1 cellular context compared by ENCODE assay signal in the genomic region with DNA sequence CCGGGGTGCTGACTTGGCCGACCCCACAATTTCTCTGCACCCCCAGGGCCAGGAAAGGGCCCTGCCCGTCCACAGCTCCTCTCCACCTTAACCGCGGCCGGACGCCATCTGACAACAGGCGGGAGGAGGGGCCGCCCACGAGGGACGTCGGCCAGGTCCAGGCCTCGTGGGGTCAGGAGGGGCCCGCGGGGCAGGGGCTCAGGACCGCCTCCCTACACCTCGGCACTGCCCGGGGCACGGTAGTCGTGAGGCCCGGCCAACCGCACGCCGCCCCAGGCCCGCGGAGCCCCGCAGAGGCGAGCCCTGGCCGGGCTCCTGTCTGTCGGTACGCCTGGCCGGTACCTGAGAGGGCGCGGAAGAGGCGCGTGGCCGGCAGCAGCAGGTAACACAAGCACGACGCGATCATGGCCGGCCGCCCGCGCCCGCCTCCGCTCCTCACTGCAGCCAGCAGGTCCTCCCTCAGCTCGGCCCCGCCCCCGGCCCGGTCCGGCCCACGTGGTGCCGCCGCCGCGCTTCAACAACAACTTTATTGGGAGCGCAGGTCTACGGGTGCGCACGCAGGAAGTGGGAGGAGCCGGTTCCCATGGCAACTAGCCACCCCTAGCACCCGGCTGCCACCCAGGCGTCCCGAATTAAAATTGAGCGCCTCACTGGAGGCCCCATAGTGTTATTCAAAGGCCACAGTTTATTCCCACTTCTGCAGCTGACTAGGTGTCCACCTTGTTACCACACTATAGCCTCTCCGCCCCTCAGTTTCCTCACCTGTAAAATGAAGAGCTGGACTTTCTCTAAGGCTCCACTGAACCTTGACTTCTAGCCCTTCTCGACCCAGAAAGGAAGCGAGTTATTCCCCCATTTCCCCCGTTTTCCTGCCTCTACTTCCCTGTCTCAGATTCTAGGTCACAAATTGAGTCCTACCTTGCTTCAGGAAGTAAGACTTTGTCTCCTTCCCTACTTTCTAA.
TF ChIP-seq lines count a peak whose summit lies in the region.

A gene with protein sequence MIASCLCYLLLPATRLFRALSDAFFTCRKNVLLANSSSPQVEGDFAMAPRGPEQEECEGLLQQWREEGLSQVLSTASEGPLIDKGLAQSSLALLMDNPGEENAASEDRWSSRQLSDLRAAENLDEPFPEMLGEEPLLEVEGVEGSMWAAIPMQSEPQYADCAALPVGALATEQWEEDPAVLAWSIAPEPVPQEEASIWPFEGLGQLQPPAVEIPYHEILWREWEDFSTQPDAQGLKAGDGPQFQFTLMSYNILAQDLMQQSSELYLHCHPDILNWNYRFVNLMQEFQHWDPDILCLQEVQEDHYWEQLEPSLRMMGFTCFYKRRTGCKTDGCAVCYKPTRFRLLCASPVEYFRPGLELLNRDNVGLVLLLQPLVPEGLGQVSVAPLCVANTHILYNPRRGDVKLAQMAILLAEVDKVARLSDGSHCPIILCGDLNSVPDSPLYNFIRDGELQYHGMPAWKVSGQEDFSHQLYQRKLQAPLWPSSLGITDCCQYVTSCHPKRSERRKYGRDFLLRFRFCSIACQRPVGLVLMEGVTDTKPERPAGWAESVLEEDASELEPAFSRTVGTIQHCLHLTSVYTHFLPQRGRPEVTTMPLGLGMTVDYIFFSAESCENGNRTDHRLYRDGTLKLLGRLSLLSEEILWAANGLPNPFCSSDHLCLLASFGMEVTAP (minus strand): TSS at position 461 of the 962 bp plus-strand sequence. CDS start 55 bp downstream, at position 406.

TF ChIP-seq in HEK293, 187 proteins besides CTCF, POLR2A, EP300 and RAD21 (continued from another document and continues in another):
- TF ChIP-seq SP3 (tag by site-specific recombination; IDR thresholded peaks at IDR 0.05) (peak; percentile 83), TRIM28 (IDR thresholded peaks at IDR 0.05; ENCODE audit: borderline replicate concordance, low read length) (no peak), ZNF707 (tag by site-specific recombination; IDR thresholded peaks at IDR 0.05) (no peak), ZNF426 (tag by site-specific recombination; IDR thresholded peaks at IDR 0.05) (no peak), ZBTB21 (tag by site-specific recombination; IDR thresholded peaks at IDR 0.05) (no peak), ZNF292 (tag by site-specific recombination; IDR thresholded peaks at IDR 0.05; ENCODE audit: borderline replicate concordance, low read depth) (no peak), TCF7L2 (IDR thresholded peaks at IDR 0.05; ENCODE audit: borderline replicate concordance, low read depth, low read length) (no peak), ZNF138 (tag by site-specific recombination; IDR thresholded peaks at IDR 0.05; ENCODE audit: borderline replicate concordance) (no peak), ZNF2 (tag by site-specific recombination; IDR thresholded peaks at IDR 0.05) (no peak), ZNF175 (tag by site-specific recombination; IDR thresholded peaks at IDR 0.05) (no peak), ZNF624 (tag by site-specific recombination; IDR thresholded peaks at IDR 0.05) (no peak), ZNF221 (tag by site-specific recombination; IDR thresholded peaks at IDR 0.05; ENCODE audit: borderline replicate concordance) (no peak), ZNF626 (tag by site-specific recombination; IDR thresholded peaks at IDR 0.05) (no peak), HOXC10 (CRISPR knock-in tag; IDR thresholded peaks at IDR 0.05) (no peak), ZFP37 (tag by site-specific recombination; IDR thresholded peaks at IDR 0.05) (no peak), ZNF112 (tag by site-specific recombination; IDR thresholded peaks at IDR 0.05) (no peak), ZNF670 (tag by site-specific recombination; IDR thresholded peaks at IDR 0.05; ENCODE audit: low read depth) (no peak), ZNF223 (tag by site-specific recombination; IDR thresholded peaks at IDR 0.05) (no peak), ZNF121 (tag by site-specific recombination; IDR thresholded peaks at IDR 0.05) (no peak), ZNF302 (tag by site-specific recombination; IDR thresholded peaks at IDR 0.05; ENCODE audit: low read depth) (no peak), ZNF140 (tag by site-specific recombination; IDR thresholded peaks at IDR 0.05) (no peak), ZNF843 (tag by site-specific recombination; IDR thresholded peaks at IDR 0.05) (0 out of 2 replicates have a peak, but pooled peaks have one; percentile 15), FEZF1 (tag by site-specific recombination; IDR thresholded peaks at IDR 0.05) (no peak), KLF7 (tag by site-specific recombination; IDR thresholded peaks at IDR 0.05; ENCODE audit: borderline replicate concordance) (no peak), KLF10 (tag by site-specific recombination; IDR thresholded peaks at IDR 0.05) (peak; percentile 72), RBAK (tag by site-specific recombination; IDR thresholded peaks at IDR 0.05) (no peak), ZNF155 (tag by site-specific recombination; IDR thresholded peaks at IDR 0.05) (no peak), ZBTB1 (tag by site-specific recombination; IDR thresholded peaks at IDR 0.05) (no peak), ZNF404 (tag by site-specific recombination; IDR thresholded peaks at IDR 0.05) (no peak), ZSCAN23 (tag by site-specific recombination; IDR thresholded peaks at IDR 0.05) (no peak), SP2 (tag by site-specific recombination; IDR thresholded peaks at IDR 0.05) (peak; percentile 66), ZNF747 (tag by site-specific recombination; IDR thresholded peaks at IDR 0.05) (no peak), HOXD13 (CRISPR knock-in tag; IDR thresholded peaks at IDR 0.05; ENCODE audit: borderline replicate concordance) (no peak), ZNF37A (tag by site-specific recombination; IDR thresholded peaks at IDR 0.05) (peak; percentile 24; the same call in 1 of the 2 replicates), ZFP41 (tag by site-specific recombination; IDR thresholded peaks at IDR 0.05; ENCODE audit: borderline replicate concordance) (no peak), ZNF202 (tag by site-specific recombination; IDR thresholded peaks at IDR 0.05; ENCODE audit: borderline replicate concordance) (no peak), SP7 (tag by site-specific recombination; IDR thresholded peaks at IDR 0.05) (peak; percentile 87), ZNF76 (tag by site-specific recombination; IDR thresholded peaks at IDR 0.05; ENCODE audit: borderline replicate concordance, low read depth) (0 out of 2 replicates have a peak, but pooled peaks have one; percentile 67), YY1 (tag by site-specific recombination; IDR thresholded peaks at IDR 0.05) (peak; percentile 59), ZNF157 (tag by site-specific recombination; IDR thresholded peaks at IDR 0.05) (no peak), ZFP69B (tag by site-specific recombination; IDR thresholded peaks at IDR 0.05) (0 out of 2 replicates have a peak, but pooled peaks have one; percentile 42), ZNF324 (tag by site-specific recombination; IDR thresholded peaks at IDR 0.05) (no peak), HOXA7 (CRISPR knock-in tag; IDR thresholded peaks at IDR 0.05; ENCODE audit: borderline replicate concordance) (no peak), ZNF350 (tag by site-specific recombination; IDR thresholded peaks at IDR 0.05) (no peak), WT1 (tag by site-specific recombination; IDR thresholded peaks at IDR 0.05) (no peak), ZBTB20 (tag by site-specific recombination; IDR thresholded peaks at IDR 0.05) (peak; percentile 58; the same call in 1 of the 2 replicates), ZNF174 (tag by site-specific recombination; IDR thresholded peaks at IDR 0.05) (no peak), ZNF274 (IDR thresholded peaks at IDR 0.05; ENCODE audit: low read length) (no peak), ZNF274 (tag by site-specific recombination; IDR thresholded peaks at IDR 0.05; ENCODE audit: borderline replicate concordance) (no peak), ZNF335 (tag by site-specific recombination; conservative IDR thresholded peaks at IDR 0.05) (peak; percentile 86), ZNF211 (tag by site-specific recombination; IDR thresholded peaks at IDR 0.05; ENCODE audit: low read depth) (no peak), SETDB1 (IDR thresholded peaks at IDR 0.05; ENCODE audit: insufficient read length, low read length) (no peak), ZNF544 (tag by site-specific recombination; IDR thresholded peaks at IDR 0.05) (no peak)
- TF ChIP-seq, protein P1, sequence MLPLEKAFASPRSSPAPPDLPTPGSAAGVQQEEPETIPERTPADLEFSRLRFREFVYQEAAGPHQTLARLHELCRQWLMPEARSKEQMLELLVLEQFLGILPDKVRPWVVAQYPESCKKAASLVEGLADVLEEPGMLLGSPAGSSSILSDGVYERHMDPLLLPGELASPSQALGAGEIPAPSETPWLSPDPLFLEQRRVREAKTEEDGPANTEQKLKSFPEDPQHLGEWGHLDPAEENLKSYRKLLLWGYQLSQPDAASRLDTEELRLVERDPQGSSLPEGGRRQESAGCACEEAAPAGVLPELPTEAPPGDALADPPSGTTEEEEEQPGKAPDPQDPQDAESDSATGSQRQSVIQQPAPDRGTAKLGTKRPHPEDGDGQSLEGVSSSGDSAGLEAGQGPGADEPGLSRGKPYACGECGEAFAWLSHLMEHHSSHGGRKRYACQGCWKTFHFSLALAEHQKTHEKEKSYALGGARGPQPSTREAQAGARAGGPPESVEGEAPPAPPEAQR (tag by site-specific recombination; IDR thresholded peaks at IDR 0.05): no peak
- TF ChIP-seq, protein P2, sequence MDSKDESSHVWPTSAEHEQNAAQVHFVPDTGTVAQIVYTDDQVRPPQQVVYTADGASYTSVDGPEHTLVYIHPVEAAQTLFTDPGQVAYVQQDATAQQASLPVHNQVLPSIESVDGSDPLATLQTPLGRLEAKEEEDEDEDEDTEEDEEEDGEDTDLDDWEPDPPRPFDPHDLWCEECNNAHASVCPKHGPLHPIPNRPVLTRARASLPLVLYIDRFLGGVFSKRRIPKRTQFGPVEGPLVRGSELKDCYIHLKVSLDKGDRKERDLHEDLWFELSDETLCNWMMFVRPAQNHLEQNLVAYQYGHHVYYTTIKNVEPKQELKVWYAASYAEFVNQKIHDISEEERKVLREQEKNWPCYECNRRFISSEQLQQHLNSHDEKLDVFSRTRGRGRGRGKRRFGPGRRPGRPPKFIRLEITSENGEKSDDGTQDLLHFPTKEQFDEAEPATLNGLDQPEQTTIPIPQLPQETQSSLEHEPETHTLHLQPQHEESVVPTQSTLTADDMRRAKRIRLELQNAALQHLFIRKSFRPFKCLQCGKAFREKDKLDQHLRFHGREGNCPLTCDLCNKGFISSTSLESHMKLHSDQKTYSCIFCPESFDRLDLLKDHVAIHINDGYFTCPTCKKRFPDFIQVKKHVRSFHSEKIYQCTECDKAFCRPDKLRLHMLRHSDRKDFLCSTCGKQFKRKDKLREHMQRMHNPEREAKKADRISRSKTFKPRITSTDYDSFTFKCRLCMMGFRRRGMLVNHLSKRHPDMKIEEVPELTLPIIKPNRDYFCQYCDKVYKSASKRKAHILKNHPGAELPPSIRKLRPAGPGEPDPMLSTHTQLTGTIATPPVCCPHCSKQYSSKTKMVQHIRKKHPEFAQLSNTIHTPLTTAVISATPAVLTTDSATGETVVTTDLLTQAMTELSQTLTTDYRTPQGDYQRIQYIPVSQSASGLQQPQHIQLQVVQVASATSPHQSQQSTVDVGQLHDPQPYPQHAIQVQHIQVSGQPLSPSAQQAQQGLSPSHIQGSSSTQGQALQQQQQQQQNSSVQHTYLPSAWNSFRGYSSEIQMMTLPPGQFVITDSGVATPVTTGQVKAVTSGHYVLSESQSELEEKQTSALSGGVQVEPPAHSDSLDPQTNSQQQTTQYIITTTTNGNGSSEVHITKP (tag by site-specific recombination; IDR thresholded peaks at IDR 0.05): no peak; the same call in 1 of the 2 replicates
- TF ChIP-seq, protein P3, sequence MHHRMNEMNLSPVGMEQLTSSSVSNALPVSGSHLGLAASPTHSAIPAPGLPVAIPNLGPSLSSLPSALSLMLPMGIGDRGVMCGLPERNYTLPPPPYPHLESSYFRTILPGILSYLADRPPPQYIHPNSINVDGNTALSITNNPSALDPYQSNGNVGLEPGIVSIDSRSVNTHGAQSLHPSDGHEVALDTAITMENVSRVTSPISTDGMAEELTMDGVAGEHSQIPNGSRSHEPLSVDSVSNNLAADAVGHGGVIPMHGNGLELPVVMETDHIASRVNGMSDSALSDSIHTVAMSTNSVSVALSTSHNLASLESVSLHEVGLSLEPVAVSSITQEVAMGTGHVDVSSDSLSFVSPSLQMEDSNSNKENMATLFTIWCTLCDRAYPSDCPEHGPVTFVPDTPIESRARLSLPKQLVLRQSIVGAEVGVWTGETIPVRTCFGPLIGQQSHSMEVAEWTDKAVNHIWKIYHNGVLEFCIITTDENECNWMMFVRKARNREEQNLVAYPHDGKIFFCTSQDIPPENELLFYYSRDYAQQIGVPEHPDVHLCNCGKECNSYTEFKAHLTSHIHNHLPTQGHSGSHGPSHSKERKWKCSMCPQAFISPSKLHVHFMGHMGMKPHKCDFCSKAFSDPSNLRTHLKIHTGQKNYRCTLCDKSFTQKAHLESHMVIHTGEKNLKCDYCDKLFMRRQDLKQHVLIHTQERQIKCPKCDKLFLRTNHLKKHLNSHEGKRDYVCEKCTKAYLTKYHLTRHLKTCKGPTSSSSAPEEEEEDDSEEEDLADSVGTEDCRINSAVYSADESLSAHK (tag by site-specific recombination; IDR thresholded peaks at IDR 0.05): no peak
- TF ChIP-seq, protein P4, sequence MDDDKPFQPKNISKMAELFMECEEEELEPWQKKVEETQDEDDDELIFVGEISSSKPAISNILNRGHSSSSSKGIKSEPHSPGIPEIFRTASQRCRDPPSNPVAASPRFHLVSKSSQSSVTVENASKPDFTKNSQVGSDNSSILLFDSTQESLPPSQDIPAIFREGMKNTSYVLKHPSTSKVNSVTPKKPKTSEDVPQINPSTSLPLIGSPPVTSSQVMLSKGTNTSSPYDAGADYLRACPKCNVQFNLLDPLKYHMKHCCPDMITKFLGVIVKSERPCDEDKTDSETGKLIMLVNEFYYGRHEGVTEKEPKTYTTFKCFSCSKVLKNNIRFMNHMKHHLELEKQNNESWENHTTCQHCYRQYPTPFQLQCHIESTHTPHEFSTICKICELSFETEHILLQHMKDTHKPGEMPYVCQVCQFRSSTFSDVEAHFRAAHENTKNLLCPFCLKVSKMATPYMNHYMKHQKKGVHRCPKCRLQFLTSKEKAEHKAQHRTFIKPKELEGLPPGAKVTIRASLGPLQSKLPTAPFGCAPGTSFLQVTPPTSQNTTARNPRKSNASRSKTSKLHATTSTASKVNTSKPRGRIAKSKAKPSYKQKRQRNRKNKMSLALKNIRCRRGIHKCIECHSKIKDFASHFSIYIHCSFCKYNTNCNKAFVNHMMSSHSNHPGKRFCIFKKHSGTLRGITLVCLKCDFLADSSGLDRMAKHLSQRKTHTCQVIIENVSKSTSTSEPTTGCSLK (tag by site-specific recombination; IDR thresholded peaks at IDR 0.05): no peak
- TF ChIP-seq, protein P5, sequence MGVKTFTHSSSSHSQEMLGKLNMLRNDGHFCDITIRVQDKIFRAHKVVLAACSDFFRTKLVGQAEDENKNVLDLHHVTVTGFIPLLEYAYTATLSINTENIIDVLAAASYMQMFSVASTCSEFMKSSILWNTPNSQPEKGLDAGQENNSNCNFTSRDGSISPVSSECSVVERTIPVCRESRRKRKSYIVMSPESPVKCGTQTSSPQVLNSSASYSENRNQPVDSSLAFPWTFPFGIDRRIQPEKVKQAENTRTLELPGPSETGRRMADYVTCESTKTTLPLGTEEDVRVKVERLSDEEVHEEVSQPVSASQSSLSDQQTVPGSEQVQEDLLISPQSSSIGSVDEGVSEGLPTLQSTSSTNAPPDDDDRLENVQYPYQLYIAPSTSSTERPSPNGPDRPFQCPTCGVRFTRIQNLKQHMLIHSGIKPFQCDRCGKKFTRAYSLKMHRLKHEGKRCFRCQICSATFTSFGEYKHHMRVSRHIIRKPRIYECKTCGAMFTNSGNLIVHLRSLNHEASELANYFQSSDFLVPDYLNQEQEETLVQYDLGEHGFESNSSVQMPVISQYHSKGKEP (tag by site-specific recombination; IDR thresholded peaks at IDR 0.05): no peak; the same call in 1 of the 2 replicates
